ENCODE assay signal across 9 cellular contexts in the genomic region with DNA sequence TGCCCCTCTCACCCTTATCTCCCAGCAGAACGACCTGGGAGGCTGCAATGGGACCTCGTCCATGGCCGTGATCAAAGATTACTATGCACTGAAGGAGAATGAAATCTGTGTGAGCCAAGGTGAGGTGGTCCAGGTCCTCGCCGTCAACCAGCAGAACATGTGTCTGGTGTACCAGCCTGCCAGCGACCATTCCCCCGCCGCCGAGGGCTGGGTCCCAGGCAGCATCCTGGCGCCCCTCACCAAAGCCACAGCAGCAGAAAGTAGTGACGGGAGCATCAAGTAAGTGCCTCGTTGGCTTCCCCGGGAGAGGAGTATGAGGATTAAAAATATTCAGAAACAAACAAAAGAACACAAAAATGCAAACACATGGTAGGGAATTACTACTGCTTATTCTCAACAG.
"Had no signal": no experiment of that assay in that cellular context is flagged by ENCODE, and none has a peak within 500 bp of the region (broad histone marks: within the 10 kb centered on the region; RNA-seq: fewer than 3 reads in every experiment).

No MANE protein-coding gene starts in this region.

- DNase-seq: GM23248, GOT3, H7, H9, HCEC 1CT, HFFc6 had no signal

- H3K9me3 ChIP-seq: HAP-1 had no signal

- H3K4me3 ChIP-seq: GM23248, GM23338, HAP-1 had no signal

- H3K36me3 ChIP-seq: HAP-1 had no signal

- H3K27ac ChIP-seq: GM23248 had no signal

- H3K9me3 Mint-ChIP-seq: GM23338, H9, HFFc6 had no signal

- H3K4me3 Mint-ChIP-seq: GM23338, H9, HFFc6 had no signal

- H3K4me1 Mint-ChIP-seq: GM23338, H9 had no signal

- H3K27ac Mint-ChIP-seq: GM23338, H9, HFFc6 had no signal

- H3K4me1 ChIP-seq: HAP-1 had no signal

- ATAC-seq: GM23338, HCT116 had no signal
